8 cellular contexts compared by ENCODE assay signal in the genomic region with DNA sequence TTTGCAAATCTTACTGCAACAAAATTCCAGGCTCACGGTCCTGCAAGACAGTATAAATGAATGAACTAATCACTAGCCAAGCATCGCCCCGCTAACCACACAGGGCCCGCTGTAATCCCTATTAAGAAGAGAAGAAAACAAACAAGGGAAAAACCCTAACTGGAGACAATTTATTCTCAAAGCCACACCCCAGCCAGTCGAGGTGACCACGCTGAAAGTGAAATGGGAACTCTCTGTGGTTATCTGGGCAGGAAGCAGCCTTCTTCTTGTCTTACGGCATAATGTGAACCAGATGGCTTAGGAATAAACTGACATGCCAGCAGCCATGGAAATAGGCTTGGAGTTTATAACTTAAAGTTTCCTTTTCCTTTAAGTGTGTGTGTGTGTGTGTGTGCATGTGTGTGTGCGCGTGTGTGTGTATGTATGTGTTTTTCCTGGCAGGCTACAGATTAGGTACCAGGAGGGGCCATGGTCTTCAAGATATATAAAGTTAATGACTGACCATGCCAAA.
DNase-seq lines count a peak whose midpoint lies in the region; ATAC-seq and TF ChIP-seq lines count a peak whose summit lies in the region.

No MANE protein-coding gene starts in this region.

- H3K4me3 ChIP-seq in CD8-positive, alpha-beta memory T cell (ENCODE audit: low read length) = no peak overlapping the region

- no peaks in the 10 kb centered on the region for H3K4me1 ChIP-seq in foreskin keratinocyte
- no peaks in the 10 kb centered on the region for H3K4me1 ChIP-seq in CD8-positive, alpha-beta memory T cell (ENCODE audit: insufficient read depth, low read length)

- POLR2A ChIA-PET in CD8-positive, alpha-beta memory T cell (lab: Charles Lee) = no interaction called here

- intact Hi-C loops in dendritic cell treated with granulocyte-macrophage colony-stimulating factor and Interleukin-4, amounts not matched to agents 40 ng/mL and 50 ng/mL, for 4 days (cut with micrococcal nuclease) = no loop called here

- H3K27me3 Mint-ChIP-seq in dendritic cell treated with granulocyte-macrophage colony-stimulating factor and Interleukin-4, amounts not matched to agents 40 ng/mL and 50 ng/mL, for 4 days = no peaks in the 10 kb centered on the region
- H3K27me3 Mint-ChIP-seq in progenitor cell of endocrine pancreas = no peaks in the 10 kb centered on the region
- no peaks in the 10 kb centered on the region for H3K27me3 Mint-ChIP-seq in CD8-positive, alpha-beta memory T cell

- no peaks in the 10 kb centered on the region for H3K27me3 ChIP-seq in foreskin keratinocyte
- H3K27me3 ChIP-seq in CD8-positive, alpha-beta memory T cell (ENCODE audit: insufficient read depth, low read length, poor library complexity, severe bottlenecking) = no peaks in the 10 kb centered on the region

- H3K27ac ChIP-seq in foreskin keratinocyte = no peak overlapping the region
- no peak overlapping the region for H3K27ac ChIP-seq in CD8-positive, alpha-beta memory T cell (ENCODE audit: low read depth, low read length)

- TF ChIP-seq CTCF in progenitor cell of endocrine pancreas (IDR thresholded peaks at IDR 0.05; ENCODE audit: unreplicated experiment) (no peak), foreskin keratinocyte (conservative IDR thresholded peaks at IDR 0.05) (no peak)

- ATAC-seq in GM18861 (IDR thresholded peaks at IDR 0.05; ENCODE audit: unreplicated experiment) (peak; percentile 98), HG02623 (IDR thresholded peaks at IDR 0.05; ENCODE audit: unreplicated experiment) (peak; percentile 99), foreskin keratinocyte (no peak)

- peaks cover 13% of the 10 kb centered on the region for H3K4me1 Mint-ChIP-seq in dendritic cell treated with granulocyte-macrophage colony-stimulating factor and Interleukin-4, amounts not matched to agents 40 ng/mL and 50 ng/mL, for 4 days (ENCODE audit: low read depth)
- H3K4me1 Mint-ChIP-seq in progenitor cell of endocrine pancreas (ENCODE audit: low read depth) = peaks cover 43% of the 10 kb centered on the region
- H3K4me1 Mint-ChIP-seq in CD8-positive, alpha-beta memory T cell = peaks cover 0 to 6% (median 3%) of the 10 kb centered on the region in 3 donors

- CTCF ChIA-PET in CD8-positive, alpha-beta memory T cell (lab: Charles Lee) = no interaction called here

- H3K36me3 ChIP-seq in CD8-positive, alpha-beta memory T cell (ENCODE audit: insufficient read depth, low read length) = no peaks in the 10 kb centered on the region

- no peaks in the 10 kb centered on the region for H3K9me3 ChIP-seq in CD8-positive, alpha-beta memory T cell (ENCODE audit: low read length)

- no peaks in the 10 kb centered on the region for H3K9me3 Mint-ChIP-seq in dendritic cell treated with granulocyte-macrophage colony-stimulating factor and Interleukin-4, amounts not matched to agents 40 ng/mL and 50 ng/mL, for 4 days
- H3K9me3 Mint-ChIP-seq in progenitor cell of endocrine pancreas (ENCODE audit: low read depth) = no peaks in the 10 kb centered on the region
- no peaks in the 10 kb centered on the region for H3K9me3 Mint-ChIP-seq in CD8-positive, alpha-beta memory T cell

- H3K27ac Mint-ChIP-seq in dendritic cell treated with granulocyte-macrophage colony-stimulating factor and Interleukin-4, amounts not matched to agents 40 ng/mL and 50 ng/mL, for 4 days = no peak overlapping the region
- peak overlapping the region; percentile 26 for H3K27ac Mint-ChIP-seq in progenitor cell of endocrine pancreas
- no peak overlapping the region for H3K27ac Mint-ChIP-seq in CD8-positive, alpha-beta memory T cell

- DNase-seq in MV-4-11 (lab: John Stamatoyannopoulos, UW) (peak; percentile 94), progenitor cell of endocrine pancreas (ENCODE audit: low spot score, unreplicated experiment) (no peak), foreskin keratinocyte (no peak), SHP77 (lab: John Stamatoyannopoulos, UW) (no peak)
- no peak for DNase-seq in CD8-positive, alpha-beta memory T cell

- H3K36me3 Mint-ChIP-seq in dendritic cell treated with granulocyte-macrophage colony-stimulating factor and Interleukin-4, amounts not matched to agents 40 ng/mL and 50 ng/mL, for 4 days (ENCODE audit: low read depth) = no peaks in the 10 kb centered on the region
- H3K36me3 Mint-ChIP-seq in progenitor cell of endocrine pancreas (ENCODE audit: insufficient read depth) = peaks cover 9% of the 10 kb centered on the region
- peaks cover 9 to 18% (median 12%) of the 10 kb centered on the region in 3 donors for H3K36me3 Mint-ChIP-seq in CD8-positive, alpha-beta memory T cell

- peak overlapping the region; percentile 9 for H3K4me3 Mint-ChIP-seq in dendritic cell treated with granulocyte-macrophage colony-stimulating factor and Interleukin-4, amounts not matched to agents 40 ng/mL and 50 ng/mL, for 4 days
- no peak overlapping the region for H3K4me3 Mint-ChIP-seq in progenitor cell of endocrine pancreas (ENCODE audit: low read depth)
- H3K4me3 Mint-ChIP-seq in CD8-positive, alpha-beta memory T cell = no peak overlapping the region
